ENCODE assay signal across 8 cellular contexts in the genomic region with DNA sequence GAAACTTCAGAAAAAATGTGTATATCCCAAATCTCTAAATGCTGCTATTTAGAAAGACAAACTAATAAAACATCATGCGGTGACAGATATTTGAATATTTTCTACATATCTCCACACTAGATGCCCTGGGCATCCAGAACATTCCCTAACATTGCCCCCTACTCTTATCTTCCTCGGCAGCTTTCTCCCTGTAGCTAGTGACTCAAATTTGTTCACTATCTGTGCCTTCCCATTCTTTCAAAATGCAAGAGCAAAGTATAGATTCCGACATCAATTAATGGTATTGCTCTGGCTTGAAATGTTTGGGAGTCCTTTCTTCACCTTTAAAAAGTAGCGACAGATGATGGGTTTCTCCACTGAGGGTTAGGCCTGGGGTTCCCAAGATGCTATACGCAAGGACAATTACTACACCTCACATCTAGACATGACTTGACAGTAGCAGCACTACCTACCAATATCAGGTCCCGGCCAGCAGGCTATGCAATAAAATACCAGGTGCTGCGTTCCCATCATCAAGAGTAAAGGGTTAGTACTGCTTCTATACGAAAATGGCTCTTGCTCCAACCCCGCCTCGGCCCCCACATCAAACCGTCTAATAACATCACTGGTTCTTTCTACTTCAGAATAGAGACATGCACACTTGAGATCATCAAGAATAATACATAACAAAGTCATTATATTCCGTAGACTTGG. TPM values are rescaled to one million over a fixed set of nuclear protein-coding genes. Genes with fewer than 3 reads are reported as not detected.
A peak's percentile ranks its signal among the peaks of the same experiment; 100 is the strongest.
DNase-seq lines count a peak whose midpoint lies in the region; ATAC-seq and TF ChIP-seq lines count a peak whose summit lies in the region.

No MANE protein-coding gene starts in this region.

- H3K27me3 ChIP-seq in left lung (no peaks in the 10 kb centered on the region), stomach (no peaks in the 10 kb centered on the region)

- CTCF ChIA-PET in RWPE1 (lab: Yijun Ruan, JAX), result no interaction called here

- POLR2A ChIA-PET in RWPE1 (lab: Yijun Ruan, JAX; ENCODE audit: low non-redundant PET), result no interaction called here

- no peaks in the 10 kb centered on the region for H3K9me3 ChIP-seq in left lung
- H3K9me3 ChIP-seq in stomach, result no peaks in the 10 kb centered on the region

- TF ChIP-seq POLR2A in stomach (IDR thresholded peaks at IDR 0.05), result no peak

- intact Hi-C loops in left lung (cut with DNase I) (no loop called here), stomach (cut with DNase I; ENCODE audit: low total_unique reads) (no loop called here)

- ATAC-seq in HG02759 (IDR thresholded peaks at IDR 0.05; ENCODE audit: unreplicated experiment) (peak; percentile 9), left lung (peak; percentile 59)
- peak; percentile 52 for ATAC-seq in central memory CD8-positive, alpha-beta T cell (replicated peaks; ENCODE audit: extremely low read depth, poor library complexity, severe bottlenecking)

- peaks cover 57% of the 10 kb centered on the region for H3K4me1 Mint-ChIP-seq in central memory CD8-positive, alpha-beta T cell

- H3K27me3 Mint-ChIP-seq in central memory CD8-positive, alpha-beta T cell, result no peaks in the 10 kb centered on the region

- H3K4me1 ChIP-seq in left lung, result peaks cover 14 to 50% of the 10 kb centered on the region in 2 donors
- H3K4me1 ChIP-seq in stomach, result peaks cover 18 to 46% (median 32%) of the 10 kb centered on the region in 4 donors

- TF ChIP-seq CTCF in GM13976 (IDR thresholded peaks at IDR 0.05; ENCODE audit: borderline replicate concordance, control extremely low read depth, extremely low read depth, insufficient read depth, missing control alignments) (no peak), RWPE1 (conservative IDR thresholded peaks at IDR 0.05; ENCODE audit: low read depth) (no peak), left lung (IDR thresholded peaks at IDR 0.05) (no peak), stomach (IDR thresholded peaks at IDR 0.05) (no peak)

- DNase-seq in GM13976 (ENCODE audit: low spot score), result peak; percentile 36
- peak; percentile 40 for DNase-seq in RWPE1 (ENCODE audit: low spot score)
- DNase-seq in central memory CD8-positive, alpha-beta T cell (ENCODE audit: low spot score in 2 of 2), result peak; percentile 14 to 16
- no peak for DNase-seq in left lung
- DNase-seq in stomach, result peak; percentile 30
- no peak for DNase-seq in GM03348 (ENCODE audit: low spot score)
- no peak for DNase-seq in NCI-H2171 treated with DMSO at 0.1 percent for 48 hours (lab: John Stamatoyannopoulos, UW)

- H3K36me3 ChIP-seq in left lung (peaks cover 2 to 19% of the 10 kb centered on the region in 2 donors), stomach (peaks cover 0 to 20% (median 15%) of the 10 kb centered on the region in 4 donors)

- H3K4me3 ChIP-seq in left lung (peak overlapping the region; percentile 61 to 78), stomach (peak overlapping the region; percentile 57 to 78 (median 74))

- H3K27ac ChIP-seq in RWPE1 (peak overlapping the region; percentile 75), left lung (peak overlapping the region; percentile 90 to 94), stomach (peak overlapping the region; percentile 86 to 95 (median 90))

- peak overlapping the region; percentile 98 for H3K27ac Mint-ChIP-seq in central memory CD8-positive, alpha-beta T cell (ENCODE audit: low read depth)

- peaks cover 28% of the 10 kb centered on the region for H3K36me3 Mint-ChIP-seq in central memory CD8-positive, alpha-beta T cell (ENCODE audit: insufficient read depth)

- no peak for TF ChIP-seq EP300 in stomach (IDR thresholded peaks at IDR 0.05)

- WGBS in stomach, 5 donors, result 9 to 11% (median 9%) methylated on average over 12 of the region's 12 CpGs

- peak overlapping the region; percentile 86 for H3K4me3 Mint-ChIP-seq in central memory CD8-positive, alpha-beta T cell

- in situ Hi-C loops in GM13976 (cut with MboI; ENCODE audit: low sequenced_read_pairs, unreplicated experiment), result no loop called here

- no peaks in the 10 kb centered on the region for H3K9me3 Mint-ChIP-seq in central memory CD8-positive, alpha-beta T cell

RNA-seq across cellular contexts. Expression of a gene that starts 0.6 kb away (rescaled TPM):
- total RNA-seq in left lung (10 to 100 TPM; 28.6 to 31.5 TPM), stomach (100 to 1,000 TPM in 1 of 5 donors, 10 to 100 TPM in 3, 1 to 10 TPM in 1; 6.7 to 124 (median 25.4) TPM)
- polyA plus RNA-seq in stomach, result 1 to 10 TPM; 3.1 to 6.0 (median 3.6) TPM

RNA-seq across cellular contexts. Expression of a gene that starts 28.2 kb away (rescaled TPM):
- total RNA-seq in left lung, result 10 to 100 TPM; 28.0 to 31.0 TPM
- 10 to 100 TPM; 13.6 to 92.0 (median 65.3) TPM for total RNA-seq in stomach
- 10 to 100 TPM in 1 of 3 donors, 1 to 10 TPM in 2; 5.5 to 16.6 (median 7.8) TPM for polyA plus RNA-seq in stomach

Comparison
In these comparisons a context has a peak if more than half of its experiments do, and no peak if none do; other contexts are left out.
1. DNase-seq: peak in GM13976 (single experiment), RWPE1 (single experiment), central memory CD8-positive, alpha-beta T cell (2 of 2) and stomach (single experiment); none in left lung (0 of 2), GM03348 (single experiment) and NCI-H2171 treated with DMSO at 0.1 percent for 48 hours (single experiment).
2. ATAC-seq: peak in every context shown above with its lines; median percentile 59 in left lung; 52 in central memory CD8-positive, alpha-beta T cell; 9 in HG02759.
3. Peak in every context shown above with its lines, with median percentiles within 50 percentile points of each other: H3K27ac ChIP-seq.